18 cellular contexts compared by ENCODE assay signal in genomic region chr3:30516238-30516637, GRCh38.
A peak's percentile ranks its signal among the peaks of the same experiment; 100 is the strongest.
DNase-seq lines count a peak whose midpoint lies in the region; ATAC-seq, FAIRE-seq and TF ChIP-seq lines count a peak whose summit lies in the region.
"Had no signal": no experiment of that assay in that cellular context is flagged by ENCODE, and none has a peak within 500 bp of the region (broad histone marks: within the 10 kb centered on the region; RNA-seq: fewer than 3 reads in every experiment).

No MANE protein-coding gene starts in this region.

- intact Hi-C loops in ascending aorta (cut with DNase I): loop anchor here (10.0 kb wide), 1 partner anchor 401 kb away; no protein-coding TSS in a partner anchor

- no peaks in the 10 kb centered on the region for H3K79me2 ChIP-seq in keratinocyte (ENCODE audit: control insufficient read depth, insufficient read depth, low read length)

- TF ChIP-seq CTCF in ascending aorta (IDR thresholded peaks at IDR 0.05) (no peak), keratinocyte (optimal IDR thresholded peaks at IDR 0.05 in 1 of 3, IDR thresholded peaks at IDR 0.05 in 1 of 3, conservative IDR thresholded peaks at IDR 0.05 in 1 of 3; ENCODE audit: extremely low read depth in 1 of 3, insufficient read depth in 2 of 3, low read length in 3 of 3) (no peak)

- no peaks in the 10 kb centered on the region for H3K9me1 ChIP-seq in keratinocyte (ENCODE audit: control insufficient read depth, extremely low read depth, insufficient read depth, low read length)

- H3K9ac ChIP-seq in keratinocyte (ENCODE audit: control insufficient read depth, extremely low read depth, insufficient read depth, low read length): no peak overlapping the region
- H3K9ac ChIP-seq: neural progenitor cell had no signal

- peaks cover 6 to 51% of the 10 kb centered on the region in 2 donors for H3K4me1 ChIP-seq in ascending aorta
- H3K4me1 ChIP-seq in keratinocyte (ENCODE audit: control insufficient read depth, extremely low read depth, insufficient read depth, low read length): peaks cover 26% of the 10 kb centered on the region
- H3K4me1 ChIP-seq: HAP-1, neural progenitor cell had no signal

- H3K27me3 ChIP-seq in ascending aorta (no peaks in the 10 kb centered on the region), keratinocyte (ENCODE audit: control insufficient read depth, extremely low read depth, insufficient read depth, low read length) (no peaks in the 10 kb centered on the region)
- H3K27me3 ChIP-seq: dorsolateral prefrontal cortex, neural progenitor cell had no signal

- dilution Hi-C loops in keratinocyte (cut with MboI; ENCODE audit: extremely low pct_ligation_motif_present, low sequenced_read_pairs): no loop called here

- no peak for ATAC-seq in HG03097 (IDR thresholded peaks at IDR 0.05; ENCODE audit: low FRiP score, unreplicated experiment)
- no peak for ATAC-seq in GM18907 (IDR thresholded peaks at IDR 0.05; ENCODE audit: unreplicated experiment)

- peak overlapping the region; percentile 47 to 72 for H3K27ac ChIP-seq in ascending aorta
- H3K27ac ChIP-seq in keratinocyte (ENCODE audit: control insufficient read depth, insufficient read depth, low read length): no peak overlapping the region
- H3K27ac ChIP-seq: neural progenitor cell had no signal

- no peaks in the 10 kb centered on the region for H4K20me1 ChIP-seq in keratinocyte (ENCODE audit: control insufficient read depth, extremely low read depth, insufficient read depth, low read length)

- H3K9me3 ChIP-seq in ascending aorta (no peaks in the 10 kb centered on the region), keratinocyte (ENCODE audit: control insufficient read depth, low read depth, low read length) (no peaks in the 10 kb centered on the region)
- H3K9me3 ChIP-seq: HAP-1 had no signal

- DNase-seq in DMS 273 (lab: John Stamatoyannopoulos, UW; ENCODE audit: unreplicated experiment): peak; percentile 61
- DNase-seq in NCI-H2029 treated with DMSO at 0.1 percent for 48 hours (lab: John Stamatoyannopoulos, UW): peak; percentile 86
- no peak for DNase-seq in ascending aorta (ENCODE audit: low spot score in 2 of 2)
- no peak for DNase-seq in keratinocyte (ENCODE audit: low read depth, low spot score)
- DNase-seq in cortex of kidney (lab: John Stamatoyannopoulos, UW): no peak
- DNase-seq in NCI-H1105 (lab: John Stamatoyannopoulos, UW): no peak
- DNase-seq: activated CD4-positive, alpha-beta T cell treated with anti-CD3 and anti-CD28 coated beads, Interleukin-2, amount 50 U/mL, for 1 hour; CD8-positive, alpha-beta memory T cell; dorsolateral prefrontal cortex; islet precursor cell; Karpas-422; midbrain; NCI-H187 treated with DMSO at 0.1 percent for 48 hours; retina had no signal

- no peak overlapping the region for H3K4me2 ChIP-seq in keratinocyte (ENCODE audit: control insufficient read depth, extremely low read depth, insufficient read depth, low read depth, low read length)
- H3K4me2 ChIP-seq: neural progenitor cell had no signal

- H3K4me3 ChIP-seq in ascending aorta (no peak overlapping the region), keratinocyte (ENCODE audit: control insufficient read depth in 2 of 3, extremely low read depth in 1 of 3, insufficient read depth in 2 of 3, low read depth in 1 of 3, low read length in 3 of 3) (no peak overlapping the region)
- H3K4me3 ChIP-seq: dorsolateral prefrontal cortex, HAP-1, neural progenitor cell had no signal

- H2AFZ ChIP-seq in keratinocyte (ENCODE audit: control insufficient read depth, low read length): no peak overlapping the region
- H2AFZ ChIP-seq: neural progenitor cell had no signal

- no peaks in the 10 kb centered on the region for H3K36me3 ChIP-seq in ascending aorta
- no peaks in the 10 kb centered on the region for H3K36me3 ChIP-seq in keratinocyte (ENCODE audit: control insufficient read depth in 2 of 2, extremely low read depth in 1 of 2, insufficient read depth in 2 of 2, low read length in 2 of 2)
- H3K36me3 ChIP-seq: HAP-1, neural progenitor cell had no signal

- peak; percentile 70 for FAIRE-seq in keratinocyte (lab: Jason Lieb, UNC)

Comparison
In these comparisons a context has a peak if more than half of its experiments do, and no peak if none do; other contexts are left out.
1. DNase-seq: peak in DMS 273 (single experiment) and NCI-H2029 treated with DMSO at 0.1 percent for 48 hours (single experiment); none in ascending aorta (0 of 2), keratinocyte (single experiment), cortex of kidney (single experiment) and NCI-H1105 (single experiment).